Comparison of ENCODE assay signal across 14 cellular contexts in the genomic region with DNA sequence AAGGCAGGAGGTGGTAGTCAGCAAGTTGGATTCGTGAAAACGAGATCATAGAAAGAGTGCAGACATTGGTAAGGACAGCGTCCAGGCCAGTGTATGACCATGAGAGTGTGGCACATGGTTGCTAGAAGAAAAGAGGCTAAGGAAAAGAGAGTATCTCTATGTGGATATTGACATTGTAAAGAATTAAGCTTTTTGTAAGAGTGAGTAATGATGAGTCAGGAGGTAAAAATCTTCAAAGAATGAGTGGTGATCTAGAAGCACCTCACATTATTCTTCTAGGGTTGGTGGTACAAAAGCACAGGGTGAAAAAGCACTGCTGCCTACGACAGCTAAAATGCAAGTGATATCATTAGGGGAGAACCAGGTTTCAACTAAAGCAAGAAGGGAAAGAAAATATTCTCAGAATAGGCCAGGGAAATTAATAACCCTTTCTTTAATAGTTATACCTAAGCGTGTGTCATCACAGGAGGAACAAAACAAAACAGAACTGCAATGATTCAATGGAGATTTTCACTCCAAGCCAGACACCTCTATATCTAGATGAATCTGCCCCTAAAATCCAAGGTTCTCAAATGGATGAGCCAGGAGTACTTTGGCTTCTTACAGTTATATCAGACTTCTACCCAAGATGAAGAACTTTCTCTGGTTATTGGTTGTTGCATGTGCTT.
DNase-seq lines count a peak whose midpoint lies in the region; FAIRE-seq and TF ChIP-seq lines count a peak whose summit lies in the region.
"Had no signal": no experiment of that assay in that cellular context is flagged by ENCODE, and none has a peak within 500 bp of the region (broad histone marks: within the 10 kb centered on the region; RNA-seq: fewer than 3 reads in every experiment).

No MANE protein-coding gene starts in this region.

- H4K20me1 ChIP-seq in SK-N-SH (ENCODE audit: insufficient read depth) = no peaks in the 10 kb centered on the region

- TF ChIP-seq CTCF in SK-N-SH (IDR thresholded peaks at IDR 0.05) (no peak), fibroblast of mammary gland (conservative IDR thresholded peaks at IDR 0.05; ENCODE audit: control insufficient read depth, insufficient read depth, low read depth, low read length) (no peak)

- no peaks in the 10 kb centered on the region for H3K9me3 ChIP-seq in SK-N-SH

- 0 out of 2 replicates have a peak overlapping the region, but pooled peaks have one; percentile 27 for H2AFZ ChIP-seq in SK-N-SH (ENCODE audit: low read depth)
- H2AFZ ChIP-seq: neural progenitor cell had no signal

- TF ChIP-seq POLR2A in H54 (IDR thresholded peaks at IDR 0.05; ENCODE audit: low read depth, low read length) = no peak

- peak overlapping the region; percentile 54; the same call in 1 of the 2 replicates for H3K4me2 ChIP-seq in SK-N-SH
- H3K4me2 ChIP-seq: neural progenitor cell had no signal

- no peak overlapping the region for H3K4me3 ChIP-seq in SK-N-SH (ENCODE audit: low read depth in 2 of 2, low read length in 1 of 2)
- no peak overlapping the region for H3K4me3 ChIP-seq in fibroblast of mammary gland (ENCODE audit: control insufficient read depth, low read depth, low read length)
- H3K4me3 ChIP-seq: neural progenitor cell had no signal

- no peak overlapping the region for H3K9ac ChIP-seq in SK-N-SH
- H3K9ac ChIP-seq: neural progenitor cell had no signal

- peaks cover 19% of the 10 kb centered on the region for H3F3A ChIP-seq in SK-N-SH (replicated peaks; ENCODE audit: insufficient read depth)

- 49% methylated on average over 5 of the region's 5 CpGs for WGBS in SK-N-SH (ENCODE audit: low lambda C conversion rate)

- H3K79me2 ChIP-seq in SK-N-SH (ENCODE audit: insufficient read depth) = no peaks in the 10 kb centered on the region

- CTCF ChIA-PET in SK-N-SH (lab: Yijun Ruan, JAX) = interaction anchor here (1.0 kb wide), 1 partner anchor 74 kb away, joined by 3 read pairs; no protein-coding TSS in a partner anchor

- H3K27me3 ChIP-seq in SK-N-SH (ENCODE audit: insufficient read depth) = no peaks in the 10 kb centered on the region
- H3K27me3 ChIP-seq: neural progenitor cell had no signal

- no peak for TF ChIP-seq RAD21 in SK-N-SH (IDR thresholded peaks at IDR 0.05; ENCODE audit: low read length)

- H3K9me2 ChIP-seq in SK-N-SH = no peaks in the 10 kb centered on the region

- DNase-seq in H54 (ENCODE audit: insufficient read length, low spot score) = no peak
- no peak for DNase-seq in SK-N-SH
- peak; percentile 68 for DNase-seq in fibroblast of mammary gland (ENCODE audit: low read depth)
- DNase-seq in stromal cell of bone marrow (ENCODE audit: low read depth) = peak; percentile 14
- DNase-seq in NCI-H128 (lab: John Stamatoyannopoulos, UW; ENCODE audit: unreplicated experiment) = no peak
- no peak for DNase-seq in KG1 (lab: John Stamatoyannopoulos, UW)
- DNase-seq in NOMO-1 treated with dmso at 0.1 percent for 144 hours (lab: John Stamatoyannopoulos, UW; ENCODE audit: unreplicated experiment) = no peak
- DNase-seq: activated CD8-positive, alpha-beta T cell treated with anti-CD3 and anti-CD28 coated beads for 36 hours; KBM-7; NCI-H187; NCI-H748 treated with DMSO at 0.1 percent for 48 hours; SIG-M5 had no signal

- TF ChIP-seq EP300 in SK-N-SH (IDR thresholded peaks at IDR 0.05; ENCODE audit: borderline replicate concordance in 1 of 2, low read depth in 1 of 2, low read length in 1 of 2) = peak in 1 of 2 experiments; percentile 31; a peak in 1 of 4 replicates

- no peaks in the 10 kb centered on the region for H3K36me3 ChIP-seq in SK-N-SH (replicated peaks in 1 of 2; ENCODE audit: control insufficient read depth in 1 of 2, insufficient read depth in 2 of 2, low read length in 1 of 2)
- H3K36me3 ChIP-seq: neural progenitor cell had no signal

- POLR2A ChIA-PET in SK-N-SH (lab: Yijun Ruan, JAX) = no interaction called here

- H3K4me1 ChIP-seq in SK-N-SH (ENCODE audit: control insufficient read depth in 1 of 2, insufficient read depth in 2 of 2, low read depth in 1 of 2, low read length in 1 of 2) = peaks cover 0 to 6% of the 10 kb centered on the region in 2 experiments; a peak in 1 of 4 replicates
- H3K4me1 ChIP-seq: neural progenitor cell had no signal

- H3K27ac ChIP-seq in SK-N-SH (ENCODE audit: low read depth in 2 of 2, low read length in 1 of 2) = peak overlapping the region in 1 of 2 experiments; percentile 50; a peak in 2 of 4 replicates
- H3K27ac ChIP-seq: neural progenitor cell had no signal

- peak; percentile 96 for FAIRE-seq in H54 (lab: Jason Lieb, UNC)
- FAIRE-seq: D721Med had no signal

TF ChIP-seq in SK-N-SH, 30 proteins besides CTCF, POLR2A, EP300 and RAD21 (continues in another document):
- TF ChIP-seq SMC3 (IDR thresholded peaks at IDR 0.05; ENCODE audit: low read depth, low read length) (no peak), MXI1 (IDR thresholded peaks at IDR 0.05; ENCODE audit: low read depth, low read length) (no peak), CHD2 (IDR thresholded peaks at IDR 0.05; ENCODE audit: low read length, partially characterized antibody) (no peak), SIN3A (IDR thresholded peaks at IDR 0.05; ENCODE audit: borderline replicate concordance, low read depth, low read length) (no peak), TAF1 (IDR thresholded peaks at IDR 0.05; ENCODE audit: borderline replicate concordance, low read depth, low read length) (no peak), NRF1 (IDR thresholded peaks at IDR 0.05; ENCODE audit: low read depth, low read length) (no peak), GABPA (IDR thresholded peaks at IDR 0.05; ENCODE audit: low read depth) (no peak), YY1 (IDR thresholded peaks at IDR 0.05; ENCODE audit: low read depth) (no peak), ELF1 (IDR thresholded peaks at IDR 0.05) (no peak), TCF12 (IDR thresholded peaks at IDR 0.05) (peak; percentile 38; the same call in 1 of the 2 replicates)
- TF ChIP-seq, protein P1, sequence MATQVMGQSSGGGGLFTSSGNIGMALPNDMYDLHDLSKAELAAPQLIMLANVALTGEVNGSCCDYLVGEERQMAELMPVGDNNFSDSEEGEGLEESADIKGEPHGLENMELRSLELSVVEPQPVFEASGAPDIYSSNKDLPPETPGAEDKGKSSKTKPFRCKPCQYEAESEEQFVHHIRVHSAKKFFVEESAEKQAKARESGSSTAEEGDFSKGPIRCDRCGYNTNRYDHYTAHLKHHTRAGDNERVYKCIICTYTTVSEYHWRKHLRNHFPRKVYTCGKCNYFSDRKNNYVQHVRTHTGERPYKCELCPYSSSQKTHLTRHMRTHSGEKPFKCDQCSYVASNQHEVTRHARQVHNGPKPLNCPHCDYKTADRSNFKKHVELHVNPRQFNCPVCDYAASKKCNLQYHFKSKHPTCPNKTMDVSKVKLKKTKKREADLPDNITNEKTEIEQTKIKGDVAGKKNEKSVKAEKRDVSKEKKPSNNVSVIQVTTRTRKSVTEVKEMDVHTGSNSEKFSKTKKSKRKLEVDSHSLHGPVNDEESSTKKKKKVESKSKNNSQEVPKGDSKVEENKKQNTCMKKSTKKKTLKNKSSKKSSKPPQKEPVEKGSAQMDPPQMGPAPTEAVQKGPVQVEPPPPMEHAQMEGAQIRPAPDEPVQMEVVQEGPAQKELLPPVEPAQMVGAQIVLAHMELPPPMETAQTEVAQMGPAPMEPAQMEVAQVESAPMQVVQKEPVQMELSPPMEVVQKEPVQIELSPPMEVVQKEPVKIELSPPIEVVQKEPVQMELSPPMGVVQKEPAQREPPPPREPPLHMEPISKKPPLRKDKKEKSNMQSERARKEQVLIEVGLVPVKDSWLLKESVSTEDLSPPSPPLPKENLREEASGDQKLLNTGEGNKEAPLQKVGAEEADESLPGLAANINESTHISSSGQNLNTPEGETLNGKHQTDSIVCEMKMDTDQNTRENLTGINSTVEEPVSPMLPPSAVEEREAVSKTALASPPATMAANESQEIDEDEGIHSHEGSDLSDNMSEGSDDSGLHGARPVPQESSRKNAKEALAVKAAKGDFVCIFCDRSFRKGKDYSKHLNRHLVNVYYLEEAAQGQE (IDR thresholded peaks at IDR 0.05; ENCODE audit: low read depth, low read length) = no peak
- TF ChIP-seq, protein P2, sequence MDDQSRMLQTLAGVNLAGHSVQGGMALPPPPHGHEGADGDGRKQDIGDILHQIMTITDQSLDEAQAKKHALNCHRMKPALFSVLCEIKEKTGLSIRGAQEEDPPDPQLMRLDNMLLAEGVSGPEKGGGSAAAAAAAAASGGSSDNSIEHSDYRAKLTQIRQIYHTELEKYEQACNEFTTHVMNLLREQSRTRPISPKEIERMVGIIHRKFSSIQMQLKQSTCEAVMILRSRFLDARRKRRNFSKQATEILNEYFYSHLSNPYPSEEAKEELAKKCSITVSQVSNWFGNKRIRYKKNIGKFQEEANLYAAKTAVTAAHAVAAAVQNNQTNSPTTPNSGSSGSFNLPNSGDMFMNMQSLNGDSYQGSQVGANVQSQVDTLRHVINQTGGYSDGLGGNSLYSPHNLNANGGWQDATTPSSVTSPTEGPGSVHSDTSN (IDR thresholded peaks at IDR 0.05) = peak; percentile 46; the same call in 1 of the 2 replicates
- TF ChIP-seq, protein P3, sequence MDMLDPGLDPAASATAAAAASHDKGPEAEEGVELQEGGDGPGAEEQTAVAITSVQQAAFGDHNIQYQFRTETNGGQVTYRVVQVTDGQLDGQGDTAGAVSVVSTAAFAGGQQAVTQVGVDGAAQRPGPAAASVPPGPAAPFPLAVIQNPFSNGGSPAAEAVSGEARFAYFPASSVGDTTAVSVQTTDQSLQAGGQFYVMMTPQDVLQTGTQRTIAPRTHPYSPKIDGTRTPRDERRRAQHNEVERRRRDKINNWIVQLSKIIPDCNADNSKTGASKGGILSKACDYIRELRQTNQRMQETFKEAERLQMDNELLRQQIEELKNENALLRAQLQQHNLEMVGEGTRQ (IDR thresholded peaks at IDR 0.05; ENCODE audit: borderline replicate concordance, low read depth, low read length) = no peak
- TF ChIP-seq, protein P4, sequence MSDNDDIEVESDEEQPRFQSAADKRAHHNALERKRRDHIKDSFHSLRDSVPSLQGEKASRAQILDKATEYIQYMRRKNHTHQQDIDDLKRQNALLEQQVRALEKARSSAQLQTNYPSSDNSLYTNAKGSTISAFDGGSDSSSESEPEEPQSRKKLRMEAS (IDR thresholded peaks at IDR 0.05; ENCODE audit: low read depth) = peak; percentile 71

Comparison
In these comparisons a context has a peak if more than half of its experiments do, and no peak if none do; other contexts are left out.
1. DNase-seq: peak in fibroblast of mammary gland (single experiment) and stromal cell of bone marrow (single experiment); none in H54 (single experiment), SK-N-SH (single experiment), NCI-H128 (single experiment), KG1 (single experiment) and NOMO-1 treated with dmso at 0.1 percent for 144 hours (single experiment).